ENCODE assay signal across 1 cellular context in the genomic region with DNA sequence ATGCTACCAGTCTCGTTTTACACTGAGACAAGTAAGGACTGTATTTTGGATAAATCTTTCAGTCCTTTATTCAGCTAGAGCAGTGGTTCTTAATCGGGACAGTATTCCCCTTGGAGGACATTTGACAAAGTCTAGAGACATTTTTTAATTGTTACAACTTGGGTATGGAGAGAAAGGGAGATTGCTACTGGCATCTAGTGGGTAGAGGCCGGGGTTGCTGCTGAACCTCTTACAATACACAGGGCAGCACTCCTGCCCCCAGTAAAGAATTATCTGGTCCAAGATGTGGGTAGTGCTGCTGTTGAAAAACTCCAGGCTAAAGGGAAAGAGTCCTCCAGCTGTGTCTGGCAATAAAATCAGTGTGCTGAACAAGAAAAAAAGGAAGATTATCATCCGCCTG.
TF ChIP-seq lines count a peak whose summit lies in the region.

No MANE protein-coding gene starts in this region.

TF ChIP-seq in WTC11, 78 proteins besides CTCF, POLR2A, EP300 and RAD21 (continued from another document):
- no peak for TF ChIP-seq PRDM15 (CRISPR knock-in tag; IDR thresholded peaks at IDR 0.05)
- no peak for TF ChIP-seq HMGA2 (CRISPR knock-in tag; IDR thresholded peaks at IDR 0.05)
- TF ChIP-seq USF2 (CRISPR knock-in tag; IDR thresholded peaks at IDR 0.05), result no peak
- no peak for TF ChIP-seq CREM (CRISPR knock-in tag; IDR thresholded peaks at IDR 0.05)
- TF ChIP-seq, protein P1, sequence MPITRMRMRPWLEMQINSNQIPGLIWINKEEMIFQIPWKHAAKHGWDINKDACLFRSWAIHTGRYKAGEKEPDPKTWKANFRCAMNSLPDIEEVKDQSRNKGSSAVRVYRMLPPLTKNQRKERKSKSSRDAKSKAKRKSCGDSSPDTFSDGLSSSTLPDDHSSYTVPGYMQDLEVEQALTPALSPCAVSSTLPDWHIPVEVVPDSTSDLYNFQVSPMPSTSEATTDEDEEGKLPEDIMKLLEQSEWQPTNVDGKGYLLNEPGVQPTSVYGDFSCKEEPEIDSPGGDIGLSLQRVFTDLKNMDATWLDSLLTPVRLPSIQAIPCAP (CRISPR knock-in tag; IDR thresholded peaks at IDR 0.05), result no peak
- no peak for TF ChIP-seq ELF4 (CRISPR knock-in tag; IDR thresholded peaks at IDR 0.05; ENCODE audit: low read depth)
- TF ChIP-seq ARID4B (CRISPR knock-in tag; IDR thresholded peaks at IDR 0.05; ENCODE audit: borderline replicate concordance), result no peak
- TF ChIP-seq MAX (CRISPR knock-in tag; IDR thresholded peaks at IDR 0.05), result no peak
